29 cellular contexts compared by ENCODE assay signal in the genomic region with DNA sequence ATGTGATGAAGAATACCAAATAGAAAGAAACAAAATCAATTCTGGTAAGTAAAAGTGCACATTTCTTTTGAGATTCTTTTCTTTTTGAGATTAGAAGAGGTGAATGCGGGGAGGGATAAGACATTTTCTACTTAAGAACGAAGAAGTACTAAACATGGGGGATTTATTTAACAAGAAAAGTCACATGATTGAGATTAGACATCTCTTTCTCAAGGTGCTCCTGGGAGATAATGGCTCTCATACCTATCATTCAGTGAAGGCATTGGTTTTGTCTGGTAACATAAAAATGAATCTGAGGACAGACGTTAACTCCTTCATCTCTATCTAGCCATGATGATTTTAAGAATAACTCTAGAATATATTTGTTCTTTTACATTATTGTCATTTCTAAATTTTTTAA.
"Had no signal": no experiment of that assay in that cellular context is flagged by ENCODE, and none has a peak within 500 bp of the region (broad histone marks: within the 10 kb centered on the region; RNA-seq: fewer than 3 reads in every experiment).

No MANE protein-coding gene starts in this region.

- H3K36me3 Mint-ChIP-seq: naive B cell; neural progenitor cell; stimulated activated effector memory CD8-positive, alpha-beta T cell treated with anti-CD3 and anti-CD28 coated beads, Interleukin-12 subunit alpha, Interleukin-12 subunit beta, amount 100 ng/mL, for 72 hours; type B pancreatic cell had no signal

- DNase-seq: naive B cell; naive thymus-derived CD8-positive, alpha-beta T cell; occipital lobe; ovary; posterior cingulate gyrus; psoas muscle; right cardiac atrium; right lobe of liver; sigmoid colon; small intestine; stimulated activated CD4-positive, alpha-beta T cell treated with anti-CD3 and anti-CD28 coated beads, Interleukin-15, amount 100 ng/mL, for 24 hours; stimulated activated CD4-positive, alpha-beta T cell treated with anti-CD3 and anti-CD28 coated beads, Interleukin-2, amount 100 ng/mL, for 48 hours; stimulated activated CD4-positive, alpha-beta T cell treated with anti-CD3 and anti-CD28 coated beads, Interleukin-4, amount 100 ng/mL, for 24 hours; stimulated activated naive CD4-positive, alpha-beta T cell; stimulated activated naive CD8-positive, alpha-beta T cell treated with anti-CD3 and anti-CD28 coated beads, Interleukin-15, amount 100 ng/mL, for 72 hours; stimulated activated naive CD8-positive, alpha-beta T cell treated with anti-CD3 and anti-CD28 coated beads, Interleukin-15, Interleukin-2, amounts not matched to agents 100 U/mL and 50 U/mL, for 24 hours; substantia nigra; testis; tibial artery; transverse colon; upper lobe of right lung; uterus had no signal

- H3K27me3 Mint-ChIP-seq: naive B cell; naive thymus-derived CD8-positive, alpha-beta T cell; progenitor cell of endocrine pancreas; stimulated activated naive CD8-positive, alpha-beta T cell treated with anti-CD3 and anti-CD28 coated beads, Interleukin-15, amount 100 ng/mL, for 72 hours; type B pancreatic cell had no signal

- H3K27ac ChIP-seq: neural progenitor cell, ovary, parathyroid adenoma, psoas muscle, right lobe of liver, sigmoid colon, suprapubic skin, testis, tibial artery, transverse colon, upper lobe of right lung, uterus had no signal

- H3K27ac Mint-ChIP-seq: naive thymus-derived CD8-positive, alpha-beta T cell; nephron; neural progenitor cell; progenitor cell of endocrine pancreas; stimulated activated effector memory CD8-positive, alpha-beta T cell treated with anti-CD3 and anti-CD28 coated beads, Interleukin-12 subunit alpha, Interleukin-12 subunit beta, amount 100 ng/mL, for 72 hours; stimulated activated naive CD8-positive, alpha-beta T cell treated with anti-CD3 and anti-CD28 coated beads, Interleukin-15, amount 100 ng/mL, for 72 hours; type B pancreatic cell had no signal

- H3K4me1 Mint-ChIP-seq: neural progenitor cell had no signal

- H3K27me3 ChIP-seq: neural progenitor cell, ovary, right lobe of liver, sigmoid colon, suprapubic skin, testis, tibial artery, transverse colon, upper lobe of right lung, uterus had no signal

- H3K4me3 ChIP-seq: neural progenitor cell, ovary, psoas muscle, right lobe of liver, sigmoid colon, suprapubic skin, testis, tibial artery, transverse colon, upper lobe of right lung, uterus had no signal

- H3K79me2 ChIP-seq: parathyroid adenoma had no signal

- ATAC-seq: naive thymus-derived CD8-positive, alpha-beta T cell; psoas muscle; right cardiac atrium; right lobe of liver; stimulated activated effector memory CD8-positive, alpha-beta T cell treated with anti-CD3 and anti-CD28 coated beads, Interleukin-12 subunit alpha, Interleukin-12 subunit beta, amount 100 ng/mL, for 72 hours; stimulated activated naive CD8-positive, alpha-beta T cell treated with anti-CD3 and anti-CD28 coated beads, Interleukin-15, amount 100 ng/mL, for 72 hours; stimulated activated naive CD8-positive, alpha-beta T cell treated with anti-CD3 and anti-CD28 coated beads, Interleukin-15, Interleukin-2, amounts not matched to agents 100 U/mL and 50 U/mL, for 24 hours; upper lobe of right lung had no signal

- H3K4me2 ChIP-seq: neural progenitor cell had no signal

- H3K36me3 ChIP-seq: neural progenitor cell, ovary, right lobe of liver, sigmoid colon, suprapubic skin, tibial artery, transverse colon, upper lobe of right lung, uterus had no signal

- H3K4me1 ChIP-seq: neural progenitor cell, parathyroid adenoma, psoas muscle, right lobe of liver, sigmoid colon, suprapubic skin, testis, tibial artery, transverse colon, upper lobe of right lung, uterus had no signal

- H3K4me3 Mint-ChIP-seq: naive B cell; naive thymus-derived CD8-positive, alpha-beta T cell; nephron; neural progenitor cell; stimulated activated effector memory CD8-positive, alpha-beta T cell treated with anti-CD3 and anti-CD28 coated beads, Interleukin-12 subunit alpha, Interleukin-12 subunit beta, amount 100 ng/mL, for 72 hours; stimulated activated naive CD8-positive, alpha-beta T cell treated with anti-CD3 and anti-CD28 coated beads, Interleukin-15, amount 100 ng/mL, for 72 hours; type B pancreatic cell had no signal

- H3K9me3 ChIP-seq: ovary, psoas muscle, right lobe of liver, sigmoid colon, suprapubic skin, testis, tibial artery, transverse colon, upper lobe of right lung, uterus had no signal

- H3K9ac ChIP-seq: neural progenitor cell, parathyroid adenoma had no signal

- H2AFZ ChIP-seq: neural progenitor cell, parathyroid adenoma had no signal

- H3K9me3 Mint-ChIP-seq: naive B cell, nephron, neural progenitor cell, type B pancreatic cell had no signal
